ENCODE assay signal across 11 cellular contexts in the genomic region with DNA sequence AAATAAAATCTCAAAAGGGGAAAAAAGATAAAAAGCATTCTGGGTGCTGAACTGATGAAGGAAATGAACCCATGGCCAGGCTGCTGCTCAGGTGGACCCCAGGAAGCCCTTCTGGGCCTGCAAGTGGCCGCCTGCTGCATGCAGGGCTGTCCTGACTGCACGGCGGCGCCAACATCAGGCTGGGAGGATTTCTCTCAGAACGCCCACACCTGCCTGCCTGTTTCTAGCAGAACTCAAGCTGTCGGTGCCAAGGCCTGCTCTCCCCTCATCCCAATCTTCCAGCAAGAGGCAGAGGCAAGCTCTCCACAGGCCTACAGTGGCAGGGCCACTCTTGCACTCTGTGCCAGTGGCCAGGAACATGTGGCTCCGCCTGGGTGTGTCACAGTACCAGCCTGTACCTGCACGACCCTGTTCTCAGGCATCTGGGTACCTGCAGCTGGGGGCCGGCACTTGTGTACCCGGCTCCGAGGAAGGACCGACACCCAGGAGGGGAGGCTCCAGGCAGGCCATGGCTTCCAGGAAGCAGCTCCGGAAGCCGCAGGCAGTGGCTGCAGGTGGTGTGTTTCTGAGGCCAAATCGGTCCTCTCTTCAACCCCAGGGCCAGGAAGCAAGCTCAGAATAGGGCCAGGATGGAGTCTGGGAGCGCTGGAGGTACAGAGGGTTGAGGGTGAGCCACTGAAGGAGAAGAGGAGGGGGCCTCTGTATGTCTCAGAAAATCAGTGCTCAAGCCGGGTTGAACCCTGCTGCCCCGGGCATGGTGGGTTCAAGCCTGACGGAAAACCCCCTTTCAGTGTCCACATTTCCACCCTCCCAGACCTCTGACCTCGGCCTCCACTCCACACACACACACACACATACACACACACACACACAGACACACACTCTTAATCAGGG. TPM values are rescaled to one million over a fixed set of nuclear protein-coding genes. Genes with fewer than 3 reads are reported as not detected.
DNase-seq lines count a peak whose midpoint lies in the region; ATAC-seq and TF ChIP-seq lines count a peak whose summit lies in the region.
"Had no signal": no experiment of that assay in that cellular context is flagged by ENCODE, and none has a peak within 500 bp of the region (broad histone marks: within the 10 kb centered on the region; RNA-seq: fewer than 3 reads in every experiment).

No MANE protein-coding gene starts in this region.

- H3K4me3 Mint-ChIP-seq in activated CD4-positive, alpha-beta T cell treated with anti-CD3 and anti-CD28 coated beads, Interleukin-2, amount 10 ng/mL, durations not matched to agents 24 days and 14 days, result peak overlapping the region; percentile 63

- ATAC-seq in lower lobe of right lung (no peak), thoracic aorta (ENCODE audit: insufficient number of reproducible peaks, low FRiP score, low read depth) (no peak), HG02759 (IDR thresholded peaks at IDR 0.05; ENCODE audit: unreplicated experiment) (no peak)
- ATAC-seq: activated naive CD4-positive, alpha-beta T cell treated with anti-CD3 and anti-CD28 coated beads, Interleukin-2, amount 50 U/mL, for 72 hours had no signal

- DNase-seq in activated CD4-positive, alpha-beta T cell treated with anti-CD3 and anti-CD28 coated beads, Interleukin-2, amount 10 ng/mL, durations not matched to agents 24 days and 14 days, result peak; percentile 82
- no peak for DNase-seq in activated CD4-positive, alpha-beta T cell treated with anti-CD3 and anti-CD28 coated beads for 1 hour
- DNase-seq in ascending aorta (ENCODE audit: low spot score in 2 of 2) (no peak), lower lobe of right lung (no peak), thoracic aorta (ENCODE audit: low spot score) (no peak), iPS-NIHi11 (ENCODE audit: low spot score) (no peak), HT-29 (ENCODE audit: low spot score) (no peak)
- DNase-seq: NCI-H526 treated with DMSO at 0.1 percent for 48 hours had no signal

- H3K4me1 ChIP-seq in ascending aorta (peaks cover 26 to 41% of the 10 kb centered on the region in 2 donors), lower lobe of right lung (peaks cover 51% of the 10 kb centered on the region), thoracic aorta (ENCODE audit: control insufficient read depth in 1 of 2, low read depth in 2 of 2) (peaks cover 33 to 48% of the 10 kb centered on the region in 2 donors)

- peaks cover 5% of the 10 kb centered on the region for H3K36me3 Mint-ChIP-seq in activated CD4-positive, alpha-beta T cell treated with anti-CD3 and anti-CD28 coated beads, Interleukin-2, amount 10 ng/mL, durations not matched to agents 24 days and 14 days (ENCODE audit: low read depth)
- H3K36me3 Mint-ChIP-seq: activated naive CD4-positive, alpha-beta T cell treated with anti-CD3 and anti-CD28 coated beads, Interleukin-2, amount 50 U/mL, for 72 hours had no signal

- peaks cover 39% of the 10 kb centered on the region for H3K4me1 Mint-ChIP-seq in activated CD4-positive, alpha-beta T cell treated with anti-CD3 and anti-CD28 coated beads, Interleukin-2, amount 10 ng/mL, durations not matched to agents 24 days and 14 days

- H3K27ac Mint-ChIP-seq in activated CD4-positive, alpha-beta T cell treated with anti-CD3 and anti-CD28 coated beads, Interleukin-2, amount 10 ng/mL, durations not matched to agents 24 days and 14 days, result peak overlapping the region; percentile 85

- H3K36me3 ChIP-seq in ascending aorta, result no peaks in the 10 kb centered on the region
- no peaks in the 10 kb centered on the region for H3K36me3 ChIP-seq in lower lobe of right lung
- H3K36me3 ChIP-seq in thoracic aorta, result no peaks in the 10 kb centered on the region
- H3K36me3 ChIP-seq: left lung had no signal

- H3K9me3 Mint-ChIP-seq in activated CD4-positive, alpha-beta T cell treated with anti-CD3 and anti-CD28 coated beads, Interleukin-2, amount 10 ng/mL, durations not matched to agents 24 days and 14 days, result no peaks in the 10 kb centered on the region
- H3K9me3 Mint-ChIP-seq: activated naive CD4-positive, alpha-beta T cell treated with anti-CD3 and anti-CD28 coated beads, Interleukin-2, amount 50 U/mL, for 72 hours had no signal

- H3K9me3 ChIP-seq in ascending aorta (no peaks in the 10 kb centered on the region), lower lobe of right lung (no peaks in the 10 kb centered on the region), thoracic aorta (no peaks in the 10 kb centered on the region)
- H3K9me3 ChIP-seq: left lung had no signal

- TF ChIP-seq CTCF in ascending aorta (IDR thresholded peaks at IDR 0.05) (no peak), lower lobe of right lung (IDR thresholded peaks at IDR 0.05) (no peak), thoracic aorta (IDR thresholded peaks at IDR 0.05) (no peak)

- intact Hi-C loops in activated CD4-positive, alpha-beta T cell treated with anti-CD3 and anti-CD28 coated beads, Interleukin-2, amount 10 ng/mL, durations not matched to agents 24 days and 14 days (cut with micrococcal nuclease), result loop anchor here (5.0 kb wide), 1 partner anchor 35 kb away; no protein-coding TSS in a partner anchor
- intact Hi-C loops in ascending aorta (cut with DNase I), result loop anchor here (10.0 kb wide), 2 partner anchors 288 to 798 kb away; a partner anchor contains a TSS
- intact Hi-C loops in lower lobe of right lung (cut with DNase I), result no loop called here

- H3K27me3 Mint-ChIP-seq in activated CD4-positive, alpha-beta T cell treated with anti-CD3 and anti-CD28 coated beads, Interleukin-2, amount 10 ng/mL, durations not matched to agents 24 days and 14 days, result peaks cover 2% of the 10 kb centered on the region

- H3K27me3 ChIP-seq in ascending aorta (no peaks in the 10 kb centered on the region), lower lobe of right lung (ENCODE audit: low read depth) (no peaks in the 10 kb centered on the region), thoracic aorta (replicated peaks; ENCODE audit: insufficient read depth) (no peaks in the 10 kb centered on the region)

- peak overlapping the region; percentile 80 to 82 for H3K27ac ChIP-seq in ascending aorta
- peak overlapping the region; percentile 87 for H3K27ac ChIP-seq in lower lobe of right lung
- H3K27ac ChIP-seq in thoracic aorta, result peak overlapping the region; percentile 82 to 86

- no peak overlapping the region for H3K4me3 ChIP-seq in ascending aorta
- no peak overlapping the region for H3K4me3 ChIP-seq in lower lobe of right lung
- no peak overlapping the region for H3K4me3 ChIP-seq in thoracic aorta
- H3K4me3 ChIP-seq: left lung had no signal

RNA-seq across cellular contexts. Expression of a gene that starts 2.5 kb away (rescaled TPM):
- total RNA-seq in activated CD4-positive, alpha-beta T cell treated with anti-CD3 and anti-CD28 coated beads, Interleukin-2, amount 10 ng/mL, durations not matched to agents 24 days and 14 days, result 90.9 and 92.3 TPM in 2 replicates
- total RNA-seq in ascending aorta (249 TPM), lower lobe of right lung (116 TPM), thoracic aorta (100 to 1,000 TPM; 124 to 162 TPM)
- total RNA-seq in HT-29 (2014; rRNA removed; shearing (Covaris generic)), result 293 and 322 TPM in 2 replicates

RNA-seq across cellular contexts. Expression of a gene that starts 37.2 kb away (rescaled TPM):
- total RNA-seq in activated CD4-positive, alpha-beta T cell treated with anti-CD3 and anti-CD28 coated beads, Interleukin-2, amount 10 ng/mL, durations not matched to agents 24 days and 14 days, result 0.96 and 1.4 TPM in 2 replicates
- total RNA-seq in ascending aorta (30.2 TPM), lower lobe of right lung (5.1 TPM), thoracic aorta (10 to 100 TPM; 30.8 to 87.3 TPM)
- 2.1 and 8.3 TPM in 2 replicates for total RNA-seq in HT-29 (2014; rRNA removed; shearing (Covaris generic))
